1 cellular context compared by ENCODE assay signal in genomic region chr11:46832511-46833214, GRCh38.
TF ChIP-seq lines count a peak whose summit lies in the region.

No MANE protein-coding gene starts in this region.

TF ChIP-seq in K562, 482 proteins besides CTCF, POLR2A, EP300 and RAD21 (continued from another document and continues in another):
- TF ChIP-seq RNF219 (CRISPR knock-in tag; IDR thresholded peaks at IDR 0.05) = no peak
- no peak for TF ChIP-seq DMBX1 (CRISPR knock-in tag; IDR thresholded peaks at IDR 0.05; ENCODE audit: borderline replicate concordance)
- no peak for TF ChIP-seq MXD1 (CRISPR knock-in tag; IDR thresholded peaks at IDR 0.05; ENCODE audit: borderline replicate concordance, poor library complexity, severe bottlenecking)
- TF ChIP-seq HMBOX1 (IDR thresholded peaks at IDR 0.05) = no peak
- peak; percentile 55; the same call in 1 of the 2 replicates for TF ChIP-seq SMARCE1 (IDR thresholded peaks at IDR 0.05)
- TF ChIP-seq ARID3B (CRISPR knock-in tag; IDR thresholded peaks at IDR 0.05; ENCODE audit: borderline replicate concordance) = no peak
- TF ChIP-seq ZC3H4 (CRISPR knock-in tag; IDR thresholded peaks at IDR 0.05; ENCODE audit: borderline replicate concordance) = no peak
- TF ChIP-seq ZSCAN29 (IDR thresholded peaks at IDR 0.05) = no peak
- TF ChIP-seq ZNF766 (CRISPR knock-in tag; conservative IDR thresholded peaks at IDR 0.05) = 0 out of 2 replicates have a peak, but pooled peaks have one; percentile 12
- TF ChIP-seq MCM2 (IDR thresholded peaks at IDR 0.05; ENCODE audit: low read depth) = no peak
- peak; percentile 85 for TF ChIP-seq ZBTB9 (CRISPR knock-in tag; IDR thresholded peaks at IDR 0.05)
- TF ChIP-seq NFE2 (IDR thresholded peaks at IDR 0.05; ENCODE audit: low read depth) = peak; percentile 87
- no peak for TF ChIP-seq RUNX1 (IDR thresholded peaks at IDR 0.05; ENCODE audit: low read depth)
- no peak for TF ChIP-seq ZSCAN32 (CRISPR knock-in tag; IDR thresholded peaks at IDR 0.05)
- no peak for TF ChIP-seq FOXK2 (conservative IDR thresholded peaks at IDR 0.05 in 1 of 2, IDR thresholded peaks at IDR 0.05 in 1 of 2; ENCODE audit: low read depth in 2 of 2)
- TF ChIP-seq TAL1 (IDR thresholded peaks at IDR 0.05) = peak; percentile 66
- no peak for TF ChIP-seq SNRNP70 (optimal IDR thresholded peaks at IDR 0.05; ENCODE audit: low read depth, low read length)
- TF ChIP-seq TSC22D4 (tag; IDR thresholded peaks at IDR 0.05) = no peak
- no peak for TF ChIP-seq FOXA3 (CRISPR knock-in tag; conservative IDR thresholded peaks at IDR 0.05 in 1 of 2, IDR thresholded peaks at IDR 0.05 in 1 of 2)
- TF ChIP-seq ILK (tag; IDR thresholded peaks at IDR 0.05; ENCODE audit: borderline replicate concordance, low read depth) = no peak
- TF ChIP-seq MAZ (CRISPR knock-in tag; conservative IDR thresholded peaks at IDR 0.05 in 1 of 2, IDR thresholded peaks at IDR 0.05 in 1 of 2) = no peak
- TF ChIP-seq ATF4 (CRISPR knock-in tag; IDR thresholded peaks at IDR 0.05) = no peak
- no peak for TF ChIP-seq NCOA4 (IDR thresholded peaks at IDR 0.05; ENCODE audit: partially characterized antibody)
- TF ChIP-seq HNRNPH1 (optimal IDR thresholded peaks at IDR 0.05; ENCODE audit: low read depth, low read length) = no peak
- no peak for TF ChIP-seq MEF2D (tag; conservative IDR thresholded peaks at IDR 0.05; ENCODE audit: low read depth)
- TF ChIP-seq CCAR2 (IDR thresholded peaks at IDR 0.05; ENCODE audit: low read depth, low read length) = no peak
- TF ChIP-seq L3MBTL2 (IDR thresholded peaks at IDR 0.05) = peak; percentile 25; the same call in 1 of the 2 replicates
- TF ChIP-seq CHD2 (IDR thresholded peaks at IDR 0.05; ENCODE audit: low read depth, low read length) = no peak
- TF ChIP-seq DEAF1 (CRISPR knock-in tag; IDR thresholded peaks at IDR 0.05) = no peak
- no peak for TF ChIP-seq ZBTB17 (CRISPR knock-in tag; IDR thresholded peaks at IDR 0.05)
- TF ChIP-seq PRPF4 (IDR thresholded peaks at IDR 0.05; ENCODE audit: insufficient read depth, low read depth, low read length, poor library complexity, severe bottlenecking) = no peak
- TF ChIP-seq CAMTA2 (CRISPR knock-in tag; conservative IDR thresholded peaks at IDR 0.05) = no peak
- TF ChIP-seq RBM34 (IDR thresholded peaks at IDR 0.05; ENCODE audit: borderline replicate concordance, insufficient read depth, low read length) = no peak
- TF ChIP-seq SFPQ (IDR thresholded peaks at IDR 0.05; ENCODE audit: low read depth, low read length) = no peak
- no peak for TF ChIP-seq PCBP1 (IDR thresholded peaks at IDR 0.05; ENCODE audit: low read depth, low read length, poor library complexity, severe bottlenecking)
- peak; percentile 42 to 85; a peak in 2 of 4 replicates for TF ChIP-seq TEAD1 (CRISPR knock-in tag; IDR thresholded peaks at IDR 0.05)
- no peak for TF ChIP-seq THAP7 (CRISPR knock-in tag; IDR thresholded peaks at IDR 0.05)
- no peak for TF ChIP-seq TGIF2 (CRISPR knock-in tag; IDR thresholded peaks at IDR 0.05)
- no peak for TF ChIP-seq TFAM (CRISPR knock-in tag; conservative IDR thresholded peaks at IDR 0.05)
- no peak for TF ChIP-seq KDM5B (IDR thresholded peaks at IDR 0.05; ENCODE audit: insufficient replicate concordance, low read depth, low read length)
- TF ChIP-seq PATZ1 (CRISPR knock-in tag; IDR thresholded peaks at IDR 0.05; ENCODE audit: borderline replicate concordance) = no peak
- no peak for TF ChIP-seq ZC3H8 (IDR thresholded peaks at IDR 0.05)
- TF ChIP-seq ZNF76 (CRISPR knock-in tag; IDR thresholded peaks at IDR 0.05; ENCODE audit: borderline replicate concordance) = no peak
- TF ChIP-seq ZNF395 (CRISPR knock-in tag; IDR thresholded peaks at IDR 0.05) = no peak; the same call in 1 of the 2 replicates
- TF ChIP-seq ARID3A (IDR thresholded peaks at IDR 0.05; ENCODE audit: borderline replicate concordance, low read depth, low read length) = 0 out of 2 replicates have a peak, but pooled peaks have one; percentile 43
- no peak for TF ChIP-seq RBFOX2 (IDR thresholded peaks at IDR 0.05; ENCODE audit: low read depth, low read length)
